23 cellular contexts compared by ENCODE assay signal in genomic region chr17:44113868-44114840, GRCh38. TPM values are rescaled to one million over a fixed set of nuclear protein-coding genes. Genes with fewer than 3 reads are reported as not detected.
DNase-seq lines count a peak whose midpoint lies in the region; ATAC-seq, FAIRE-seq and TF ChIP-seq lines count a peak whose summit lies in the region.
"Had no signal": no experiment of that assay in that cellular context is flagged by ENCODE, and none has a peak within 500 bp of the region (broad histone marks: within the 10 kb centered on the region; RNA-seq: fewer than 3 reads in every experiment).

No MANE protein-coding gene starts in this region.

- no peak for DNase-seq in heart left ventricle
- no peak for DNase-seq in cardiac septum (ENCODE audit: low spot score)
- no peak for DNase-seq in H1 (ENCODE audit: low read depth in 1 of 2, low spot score in 2 of 2)
- peak; percentile 10 for DNase-seq in osteoblast (ENCODE audit: insufficient read length, low spot score, missing footprints)
- no peak for DNase-seq in uterus
- no peak for DNase-seq in HUDEP-2 (lab: John Stamatoyannopoulos, UW; ENCODE audit: unreplicated experiment in 76 of 76)
- no peak for DNase-seq in H54 (ENCODE audit: insufficient read length, low spot score)
- no peak for DNase-seq in NCI-H128 (lab: John Stamatoyannopoulos, UW; ENCODE audit: unreplicated experiment)
- DNase-seq: activated CD4-positive, alpha-beta memory T cell treated with anti-CD3 and anti-CD28 coated beads, Interleukin-2, amount 10 ng/mL, durations not matched to agents 7 days and 5 days; activated naive CD4-positive, alpha-beta T cell treated with anti-CD3 and anti-CD28 coated beads, Interleukin-2, amount 50 U/mL, for 16 hours; activated T-cell treated with anti-CD3 and anti-CD28 coated beads, Interleukin-2, amount 50 U/mL, for 1 hour; foreskin keratinocyte; H9; NCI-H1417 treated with DMSO at 0.1 percent for 48 hours; NCI-H2171; NCI-H774; PC-9; transverse colon had no signal

- no peak overlapping the region for H3K4me2 ChIP-seq in H1 (ENCODE audit: insufficient read depth in 1 of 2, low read depth in 2 of 2, low read length in 2 of 2)
- H3K4me2 ChIP-seq in osteoblast (ENCODE audit: insufficient read depth, low read length), result no peak overlapping the region
- H3K4me2 ChIP-seq: PC-9 had no signal

- TF ChIP-seq EP300 in H1 (IDR thresholded peaks at IDR 0.05; ENCODE audit: borderline replicate concordance in 1 of 2, low read depth in 2 of 2, low read length in 2 of 2), result no peak

- POLR2A ChIA-PET in H1 (lab: Charles Lee; ENCODE audit: partially characterized antibody), result interaction anchor here (1.2 to 3.4 kb wide), 5 partner anchors 9 to 78 kb away, joined by 3 to 24 read pairs (median 5); partner anchors contain the start of genes HDAC5 and LSM12

- H3K56ac ChIP-seq in H1 (replicated peaks; ENCODE audit: insufficient read length, low read depth, low read length), result no peak overlapping the region

- H3K36me3 ChIP-seq in heart left ventricle (peaks cover 0 to 39% (median 31%) of the 10 kb centered on the region in 9 donors), H1 (ENCODE audit: control insufficient read depth in 2 of 4, insufficient read depth in 4 of 4, low read length in 3 of 4) (peaks cover 0 to 2% (median 0%) of the 10 kb centered on the region in 4 experiments; a peak in 4 of 8 replicates), osteoblast (ENCODE audit: insufficient read depth, low read length) (no peaks in the 10 kb centered on the region), uterus (no peaks in the 10 kb centered on the region)
- H3K36me3 ChIP-seq: transverse colon had no signal

- TF ChIP-seq CTCF in heart left ventricle (IDR thresholded peaks at IDR 0.05) (no peak), H1 (IDR thresholded peaks at IDR 0.05; ENCODE audit: control extremely low read depth in 1 of 3, insufficient read depth in 1 of 3, low read depth in 1 of 3, low read length in 3 of 3) (no peak), osteoblast (IDR thresholded peaks at IDR 0.05; ENCODE audit: extremely low read depth, low read depth, low read length) (no peak), uterus (IDR thresholded peaks at IDR 0.05) (no peak)

- H3K14ac ChIP-seq in H1 (ENCODE audit: insufficient read length), result no peak overlapping the region

- TF ChIP-seq RAD21 in H1 (IDR thresholded peaks at IDR 0.05 in 1 of 2, conservative IDR thresholded peaks at IDR 0.05 in 1 of 2; ENCODE audit: low read depth in 2 of 2, low read length in 2 of 2), result no peak

- no peaks in the 10 kb centered on the region for H3K9me3 ChIP-seq in heart left ventricle
- no peaks in the 10 kb centered on the region for H3K9me3 ChIP-seq in H1 (ENCODE audit: insufficient read depth in 2 of 2, low read depth in 1 of 2, low read length in 1 of 2)
- no peaks in the 10 kb centered on the region for H3K9me3 ChIP-seq in osteoblast (ENCODE audit: low read depth, low read length)
- no peaks in the 10 kb centered on the region for H3K9me3 ChIP-seq in uterus
- H3K9me3 ChIP-seq: transverse colon had no signal

- no peak overlapping the region for H2BK120ac ChIP-seq in H1 (replicated peaks; ENCODE audit: low read depth, low read length)

- TF ChIP-seq POLR2A in heart left ventricle (IDR thresholded peaks at IDR 0.05) (no peak), H1 (IDR thresholded peaks at IDR 0.05; ENCODE audit: control extremely low read depth in 1 of 2, low read depth in 2 of 2, low read length in 2 of 2) (no peak), uterus (IDR thresholded peaks at IDR 0.05) (no peak), H54 (IDR thresholded peaks at IDR 0.05; ENCODE audit: low read depth, low read length) (no peak)

- no peak overlapping the region for H2AFZ ChIP-seq in H1 (ENCODE audit: low read length)
- no peak overlapping the region for H2AFZ ChIP-seq in osteoblast (ENCODE audit: low read length)
- H2AFZ ChIP-seq: PC-9 had no signal

- peak overlapping the region; percentile 60; the same call in 1 of the 2 replicates for H2BK12ac ChIP-seq in H1 (ENCODE audit: low read depth, low read length)

- no peak for FAIRE-seq in H1 (lab: Jason Lieb, UNC)
- FAIRE-seq in H54 (lab: Jason Lieb, UNC), result no peak
- FAIRE-seq: A204.1, astrocyte, HTR-8/SVneo had no signal

- H3K79me1 ChIP-seq in H1 (ENCODE audit: low read depth, low read length), result peaks cover 36% of the 10 kb centered on the region

- H4K8ac ChIP-seq in H1 (ENCODE audit: extremely low read depth, insufficient read depth, low read length), result peak overlapping the region; percentile 45; the same call in 1 of the 2 replicates

- no peak overlapping the region; the same call in 1 of the 2 replicates for H2BK5ac ChIP-seq in H1 (ENCODE audit: low read depth, low read length)

- no peak overlapping the region for H3K18ac ChIP-seq in H1 (ENCODE audit: extremely low read depth, low read length)

- H2BK15ac ChIP-seq in H1 (ENCODE audit: low read length), result peak overlapping the region; percentile 53; the same call in 1 of the 2 replicates

- no peaks in the 10 kb centered on the region; the same call in 1 of the 2 replicates for H3K23me2 ChIP-seq in H1 (ENCODE audit: low read depth, low read length)

- H4K91ac ChIP-seq in H1 (replicated peaks; ENCODE audit: insufficient read length, low read length), result no peak overlapping the region

- H3K4me1 ChIP-seq in heart left ventricle (peaks cover 13 to 97% (median 82%) of the 10 kb centered on the region in 12 donors), H1 (replicated peaks in 1 of 4; ENCODE audit: control insufficient read depth in 3 of 4, insufficient read depth in 4 of 4, low read length in 3 of 4) (peaks cover 6 to 40% (median 31%) of the 10 kb centered on the region in 4 experiments), osteoblast (ENCODE audit: insufficient read depth, low read length) (peaks cover 24% of the 10 kb centered on the region), uterus (peaks cover 18 to 50% of the 10 kb centered on the region in 2 donors)
- H3K4me1 ChIP-seq: foreskin keratinocyte had no signal

- no peak overlapping the region for H3K9ac ChIP-seq in H1 (replicated peaks in 1 of 4; ENCODE audit: extremely low read depth in 1 of 4, low read depth in 3 of 4, low read length in 3 of 4)

- no peak overlapping the region for H2AK5ac ChIP-seq in H1 (ENCODE audit: low read depth, low read length)

- ATAC-seq in heart left ventricle, result no peak
- ATAC-seq: foreskin keratinocyte, WTC11 had no signal

- no peak overlapping the region for H3K4ac ChIP-seq in H1 (replicated peaks; ENCODE audit: insufficient read length, low read depth, low read length)

- H3K23ac ChIP-seq in H1 (ENCODE audit: insufficient read length), result no peak overlapping the region

- WGBS in heart left ventricle, 4 donors, result 62 to 78% (median 72%) methylated on average over 7 to 9 of the region's 9 CpGs
- 93% methylated on average over 6 of the region's 9 CpGs; no CpG with 5 or more reads in 1 of the 2 experiments for WGBS in H1 (ENCODE audit: extremely low coverage in 1 of 2, insufficient coverage in 1 of 2, insufficient read length in 1 of 2, insufficient replicate concordance in 2 of 2, low coverage in 1 of 2, low lambda C conversion rate in 2 of 2, missing lambda C conversion rate in 1 of 2), 2 experiments

- no peak overlapping the region; the same call in 1 of the 2 replicates for H2BK20ac ChIP-seq in H1 (ENCODE audit: low read length)

- H3K4me3 ChIP-seq in heart left ventricle, result no peak overlapping the region
- H3K4me3 ChIP-seq in H1 (ENCODE audit: extremely low read depth in 1 of 4, insufficient read depth in 2 of 4, low read depth in 3 of 4, low read length in 4 of 4), result no peak overlapping the region
- H3K4me3 ChIP-seq in osteoblast (ENCODE audit: insufficient read depth, low read length), result no peak overlapping the region
- H3K4me3 ChIP-seq in uterus, result no peak overlapping the region
- H3K4me3 ChIP-seq: PC-9, transverse colon had no signal

- CTCF ChIA-PET in H1 (lab: Charles Lee; ENCODE audit: partially characterized antibody), result interaction anchor here (0.6 to 34.4 kb wide), 15 partner anchors 0 to 171 kb away, joined by 3 to 638 read pairs (median 9); partner anchors contain the start of genes ASB16, HDAC5 and PPY

- intact Hi-C loops in heart left ventricle (cut with DNase I), result loop anchor here in 5 of 10 donors (5.0 to 10.0 kb wide), 5 partner anchors 42 to 169 kb away; partner anchors contain the start of genes G6PC3 (in 3 of the 5), TMEM101 (in 3 of the 5), NAGS (in 1 of the 5) and PPY (in 1 of the 5)
- intact Hi-C loops in cardiac septum (cut with DNase I), result loop anchor here (5.0 kb wide), 1 partner anchor 47 kb away; the partner anchor contains the start of gene LSM12
- intact Hi-C loops in uterus (cut with DNase I; ENCODE audit: low total_unique reads), result no loop called here

- no peak overlapping the region for H4K5ac ChIP-seq in H1 (ENCODE audit: insufficient read length, low read depth, low read length)

- peaks cover 0 to 63% of the 10 kb centered on the region in 2 experiments; a peak in 2 of 4 replicates for H3K79me2 ChIP-seq in H1 (ENCODE audit: control insufficient read depth in 1 of 2, insufficient read depth in 2 of 2, low read length in 2 of 2)
- peaks cover 38% of the 10 kb centered on the region for H3K79me2 ChIP-seq in osteoblast (ENCODE audit: insufficient read depth, low read length)

- H3K27ac ChIP-seq in heart left ventricle, result peak overlapping the region in 7 of 12 donors; percentile 54 to 97 (median 93)
- H3K27ac ChIP-seq in H1 (ENCODE audit: low read depth, low read length), result no peak overlapping the region
- no peak overlapping the region for H3K27ac ChIP-seq in osteoblast (ENCODE audit: low read depth, low read length)
- H3K27ac ChIP-seq in uterus, result peak overlapping the region; percentile 36 to 94
- H3K27ac ChIP-seq: foreskin keratinocyte, PC-9 had no signal

- peaks cover 10 to 28% of the 10 kb centered on the region in 2 experiments for H4K20me1 ChIP-seq in H1 (replicated peaks in 1 of 2; ENCODE audit: control insufficient read depth in 1 of 2, insufficient read depth in 2 of 2, low read length in 2 of 2)
- H4K20me1 ChIP-seq in osteoblast (ENCODE audit: insufficient read depth, low read length), result peaks cover 40% of the 10 kb centered on the region

- H3K27me3 ChIP-seq in heart left ventricle (no peaks in the 10 kb centered on the region), H1 (replicated peaks in 1 of 4; ENCODE audit: control insufficient read depth in 3 of 4, extremely low read depth in 1 of 4, insufficient read depth in 3 of 4, low read length in 3 of 4) (no peaks in the 10 kb centered on the region; a peak in 1 of 7 replicates), osteoblast (ENCODE audit: insufficient read depth, low read length) (no peaks in the 10 kb centered on the region), uterus (no peaks in the 10 kb centered on the region)
- H3K27me3 ChIP-seq: foreskin keratinocyte, transverse colon had no signal

RNA-seq across cellular contexts. Expression of gene HDAC5, which starts 9.3 kb away (rescaled TPM):
- total RNA-seq in heart left ventricle (100 to 1,000 TPM in 2 of 9 donors, 10 to 100 TPM in 7; 54.6 to 283 (median 70.1) TPM), cardiac septum (75.5 TPM), osteoblast (69.2 and 85.4 TPM in 2 replicates), uterus (10 to 100 TPM; 35.9 to 74.1 (median 58.0) TPM)
- polyA plus RNA-seq in heart left ventricle (10 to 100 TPM; 64.2 to 91.0 TPM), H1 (2011; rRNA removed) (54.4 and 79.2 TPM in 2 replicates)
- 48.5 and 54.0 TPM in 2 replicates for total RNA-seq in H1 (2021; fragmentation: NEBNext Ultra II Directional; extraction: Animal tissue kit (Norgen Biotek cat#: 25700))
- 78.3 TPM for polyA plus RNA-seq in H1 (2011; cell fraction: cytosol; rRNA removed)
- polyA plus RNA-seq in H1 (2011; cell fraction: nucleus; rRNA removed), result 103 TPM
- 31.8 to 62.6 TPM (median 53.9 TPM) in 4 replicates for polyA plus RNA-seq in H1 (2012, experiment 1 of 2)
- 44.0 TPM for polyA plus RNA-seq in H1 (2012, experiment 2 of 2)
- polyA plus RNA-seq in H1 (2013, experiment 1 of 2), result 23.8 TPM
- 23.7 TPM for polyA plus RNA-seq in H1 (2013, experiment 2 of 2)
- polyA minus RNA-seq in H1 (2011; rRNA and poly(A)+ RNA removed), result 77.4 and 115 TPM in 2 replicates
- polyA minus RNA-seq in H1 (2011; cell fraction: cytosol; rRNA and poly(A)+ RNA removed), result 41.8 TPM
- 57.9 TPM for polyA minus RNA-seq in H1 (2011; cell fraction: nucleus; rRNA and poly(A)+ RNA removed)

RNA-seq across cellular contexts. Expression of gene HROB, which starts 27.6 kb away (rescaled TPM):
- 1 to 10 TPM in 4 of 9 donors, under 1 TPM in 5; 0.47 to 5.8 (median 0.84) TPM for total RNA-seq in heart left ventricle
- polyA plus RNA-seq in heart left ventricle, result under 1 TPM; 0.34 to 0.42 TPM
- total RNA-seq in cardiac septum, result 0.65 TPM
- 18.8 and 19.4 TPM in 2 replicates for total RNA-seq in H1 (2021; fragmentation: NEBNext Ultra II Directional; extraction: Animal tissue kit (Norgen Biotek cat#: 25700))
- 21.6 and 24.1 TPM in 2 replicates for polyA plus RNA-seq in H1 (2011; rRNA removed)
- 17.5 TPM for polyA plus RNA-seq in H1 (2011; cell fraction: cytosol; rRNA removed)
- polyA plus RNA-seq in H1 (2011; cell fraction: nucleus; rRNA removed), result 32.1 TPM
- 16.3 to 20.8 TPM (median 17.6 TPM) in 4 replicates for polyA plus RNA-seq in H1 (2012, experiment 1 of 2)
- 16.8 TPM for polyA plus RNA-seq in H1 (2012, experiment 2 of 2)
- 10.8 TPM for polyA plus RNA-seq in H1 (2013, experiment 1 of 2)
- polyA plus RNA-seq in H1 (2013, experiment 2 of 2), result 10.3 TPM
- 35.7 and 36.8 TPM in 2 replicates for polyA minus RNA-seq in H1 (2011; rRNA and poly(A)+ RNA removed)
- 17.8 TPM for polyA minus RNA-seq in H1 (2011; cell fraction: cytosol; rRNA and poly(A)+ RNA removed)
- polyA minus RNA-seq in H1 (2011; cell fraction: nucleus; rRNA and poly(A)+ RNA removed), result 18.6 TPM
- total RNA-seq in osteoblast, result 1.8 TPM in 2 replicates
- 1 to 10 TPM in 2 of 4 donors, not detected in 2; 1.6 to 2.4 TPM for total RNA-seq in uterus

RNA-seq across cellular contexts. Expression of gene G6PC3, which starts 43.6 kb away (rescaled TPM):
- total RNA-seq in heart left ventricle, result 10 to 100 TPM; 28.5 to 46.5 (median 36.6) TPM
- 10 to 100 TPM; 52.4 to 75.1 TPM for polyA plus RNA-seq in heart left ventricle
- total RNA-seq in cardiac septum, result 33.6 TPM
- total RNA-seq in H1 (2021; fragmentation: NEBNext Ultra II Directional; extraction: Animal tissue kit (Norgen Biotek cat#: 25700)), result 104 and 114 TPM in 2 replicates
- polyA plus RNA-seq in H1 (2011; rRNA removed), result 343 and 436 TPM in 2 replicates
- 191 TPM for polyA plus RNA-seq in H1 (2011; cell fraction: cytosol; rRNA removed)
- 198 TPM for polyA plus RNA-seq in H1 (2011; cell fraction: nucleus; rRNA removed)
- 143 to 233 TPM (median 204 TPM) in 4 replicates for polyA plus RNA-seq in H1 (2012, experiment 1 of 2)
- 249 TPM for polyA plus RNA-seq in H1 (2012, experiment 2 of 2)
- 394 TPM for polyA plus RNA-seq in H1 (2013, experiment 1 of 2)
- polyA plus RNA-seq in H1 (2013, experiment 2 of 2), result 451 TPM
- 132 and 168 TPM in 2 replicates for polyA minus RNA-seq in H1 (2011; rRNA and poly(A)+ RNA removed)
- 151 TPM for polyA minus RNA-seq in H1 (2011; cell fraction: cytosol; rRNA and poly(A)+ RNA removed)
- polyA minus RNA-seq in H1 (2011; cell fraction: nucleus; rRNA and poly(A)+ RNA removed), result 96.9 TPM
- total RNA-seq in osteoblast, result 19.7 and 23.5 TPM in 2 replicates
- 10 to 100 TPM; 12.4 to 66.3 (median 33.8) TPM for total RNA-seq in uterus

RNA-seq across cellular contexts. Expression of gene LSM12, which starts 47.7 kb away (rescaled TPM):
- 10 to 100 TPM; 38.4 to 55.6 (median 44.1) TPM for total RNA-seq in heart left ventricle
- 10 to 100 TPM; 30.8 to 41.2 TPM for polyA plus RNA-seq in heart left ventricle
- 39.2 TPM for total RNA-seq in cardiac septum
- 118 and 142 TPM in 2 replicates for total RNA-seq in H1 (2021; fragmentation: NEBNext Ultra II Directional; extraction: Animal tissue kit (Norgen Biotek cat#: 25700))
- 51.6 and 69.8 TPM in 2 replicates for polyA plus RNA-seq in H1 (2011; rRNA removed)
- 57.3 TPM for polyA plus RNA-seq in H1 (2011; cell fraction: cytosol; rRNA removed)
- polyA plus RNA-seq in H1 (2011; cell fraction: nucleus; rRNA removed), result 31.1 TPM
- 59.4 to 75.6 TPM (median 69.7 TPM) in 4 replicates for polyA plus RNA-seq in H1 (2012, experiment 1 of 2)
- 76.0 TPM for polyA plus RNA-seq in H1 (2012, experiment 2 of 2)
- 126 TPM for polyA plus RNA-seq in H1 (2013, experiment 1 of 2)
- 129 TPM for polyA plus RNA-seq in H1 (2013, experiment 2 of 2)
- polyA minus RNA-seq in H1 (2011; rRNA and poly(A)+ RNA removed), result 83.5 and 95.8 TPM in 2 replicates
- polyA minus RNA-seq in H1 (2011; cell fraction: cytosol; rRNA and poly(A)+ RNA removed), result 54.6 TPM
- 32.1 TPM for polyA minus RNA-seq in H1 (2011; cell fraction: nucleus; rRNA and poly(A)+ RNA removed)
- total RNA-seq in osteoblast, result 59.0 and 65.4 TPM in 2 replicates
- total RNA-seq in uterus, result 10 to 100 TPM; 24.5 to 49.8 (median 37.1) TPM

RNA-seq across cellular contexts. Expression of gene ASB16, which starts 56.4 kb away (rescaled TPM):
- total RNA-seq in heart left ventricle (10 to 100 TPM in 7 of 9 donors, 1 to 10 TPM in 2; 7.7 to 71.1 (median 13.8) TPM), cardiac septum (8.9 TPM), osteoblast (not detected in 2 replicates), uterus (1 to 10 TPM in 2 of 4 donors, under 1 TPM in 1, not detected in 1; 0.14 to 2.3 (median 1.3) TPM)
- polyA plus RNA-seq in heart left ventricle (1 to 10 TPM; 1.5 to 5.1 TPM), H1 (2011; rRNA removed) (0.05 and 0.09 TPM in 2 replicates)
- 0.19 TPM in 1 of 2 replicates, not detected in the other for total RNA-seq in H1 (2021; fragmentation: NEBNext Ultra II Directional; extraction: Animal tissue kit (Norgen Biotek cat#: 25700))
- polyA plus RNA-seq in H1 (2011; cell fraction: cytosol; rRNA removed), result 0.05 TPM
- 0.17 TPM for polyA plus RNA-seq in H1 (2011; cell fraction: nucleus; rRNA removed)
- polyA plus RNA-seq in H1 (2012, experiment 1 of 2), result 1.7 to 2.5 TPM (median 2.3 TPM) in 4 replicates
- polyA plus RNA-seq in H1 (2012, experiment 2 of 2), result 0.79 TPM
- 0.06 TPM for polyA plus RNA-seq in H1 (2013, experiment 1 of 2)
- 0.04 TPM for polyA plus RNA-seq in H1 (2013, experiment 2 of 2)
- 0.10 TPM in 1 of 2 replicates, not detected in the other for polyA minus RNA-seq in H1 (2011; rRNA and poly(A)+ RNA removed)
- polyA minus RNA-seq in H1 (2011; cell fraction: cytosol; rRNA and poly(A)+ RNA removed), result not detected
- not detected for polyA minus RNA-seq in H1 (2011; cell fraction: nucleus; rRNA and poly(A)+ RNA removed)
- total RNA-seq: astrocyte, foreskin keratinocyte, PC-9, SK-MEL-5 had no signal
- polyA plus RNA-seq: foreskin keratinocyte had no signal

Comparison
In these comparisons a context has a peak if more than half of its experiments do, and no peak if none do; other contexts are left out.
1. H3K27ac ChIP-seq: peak in heart left ventricle (7 of 12) and uterus (2 of 2); none in H1 (single experiment) and osteoblast (single experiment).